In genomic region chr2:230893338-230893737, GRCh38 we compare ENCODE assay signal across 10 cellular contexts. TPM values are rescaled to one million over a fixed set of nuclear protein-coding genes. Genes with fewer than 3 reads are reported as not detected.
DNase-seq lines count a peak whose midpoint lies in the region; ATAC-seq and TF ChIP-seq lines count a peak whose summit lies in the region.
"Had no signal": no experiment of that assay in that cellular context is flagged by ENCODE, and none has a peak within 500 bp of the region (broad histone marks: within the 10 kb centered on the region; RNA-seq: fewer than 3 reads in every experiment).

No MANE protein-coding gene starts in this region.

- H3K27ac Mint-ChIP-seq in MCF 10A (ENCODE audit: low read depth, unreplicated experiment), result no peak overlapping the region

- no TSS peak for BruUV-seq in MCF 10A (replicated peaks; lab: Mats Ljungman, UMichigan)

- H3K27me3 Mint-ChIP-seq in MCF 10A (ENCODE audit: insufficient read depth, unreplicated experiment), result no peaks in the 10 kb centered on the region

- no peak overlapping the region for H3K4me3 Mint-ChIP-seq in MCF 10A (ENCODE audit: unreplicated experiment)

- no peak for TF ChIP-seq CTCF in MCF 10A (IDR thresholded peaks at IDR 0.05; ENCODE audit: unreplicated experiment)

- ATAC-seq in GM18907 (IDR thresholded peaks at IDR 0.05; ENCODE audit: unreplicated experiment) (peak; percentile 71), GM21619 (IDR thresholded peaks at IDR 0.05; ENCODE audit: unreplicated experiment) (peak; percentile 67), HG03520 (IDR thresholded peaks at IDR 0.05; ENCODE audit: unreplicated experiment) (peak; percentile 50), HG03469 (IDR thresholded peaks at IDR 0.05; ENCODE audit: unreplicated experiment) (no peak)

- H3K9me3 Mint-ChIP-seq in MCF 10A (ENCODE audit: unreplicated experiment), result no peaks in the 10 kb centered on the region

- peak; percentile 65 for DNase-seq in mesenteric fat pad (ENCODE audit: low spot score)
- DNase-seq in stimulated activated CD4-positive, alpha-beta T cell treated with anti-CD3 and anti-CD28 coated beads, Interleukin-2, amount 100 ng/mL, for 48 hours, result no peak
- DNase-seq in MCF 10A (ENCODE audit: unreplicated experiment), result no peak
- DNase-seq in NCI-H1436 (lab: John Stamatoyannopoulos, UW), result no peak
- DNase-seq: NCI-H1048 had no signal

- intact Hi-C loops in MCF 10A (cut with micrococcal nuclease), result no loop called here

- no peaks in the 10 kb centered on the region for H3K36me3 Mint-ChIP-seq in MCF 10A (ENCODE audit: insufficient read depth, unreplicated experiment)

- POLR2A ChIA-PET in MCF 10A (lab: Yijun Ruan, JAX), result no interaction called here

- CTCF ChIA-PET in MCF 10A (lab: Yijun Ruan, JAX), result interaction anchor here (0.5 to 1.4 kb wide), 2 partner anchors 8 to 239 kb away, joined by 3 to 8 read pairs; no protein-coding TSS in a partner anchor

- H3K4me1 Mint-ChIP-seq in MCF 10A (ENCODE audit: insufficient read depth, unreplicated experiment), result no peaks in the 10 kb centered on the region

RNA-seq across cellular contexts. Expression of gene ITM2C, which starts 28.6 kb away (rescaled TPM):
- total RNA-seq in mesenteric fat pad (27.1 TPM), MCF 10A (2022) (20.4 and 21.9 TPM in 2 replicates)

RNA-seq across cellular contexts. Expression of gene GPR55, which starts 31.7 kb away (rescaled TPM):
- total RNA-seq in mesenteric fat pad (0.22 TPM), MCF 10A (2022) (not detected in 2 replicates)
- total RNA-seq: fibroblast of villous mesenchyme had no signal
